In genomic region chr3:119937229-119937628, GRCh38 we compare ENCODE assay signal across 8 cellular contexts.
A peak's percentile ranks its signal among the peaks of the same experiment; 100 is the strongest.
DNase-seq lines count a peak whose midpoint lies in the region; ATAC-seq and TF ChIP-seq lines count a peak whose summit lies in the region.

No MANE protein-coding gene starts in this region.

- H3K27me3 Mint-ChIP-seq in MCF 10A (ENCODE audit: insufficient read depth, unreplicated experiment) = no peaks in the 10 kb centered on the region

- ATAC-seq in HG03432 (IDR thresholded peaks at IDR 0.05; ENCODE audit: unreplicated experiment) = peak; percentile 99

- TF ChIP-seq CTCF in foreskin fibroblast (IDR thresholded peaks at IDR 0.05; ENCODE audit: low read depth, low read length) (no peak), MCF 10A (IDR thresholded peaks at IDR 0.05; ENCODE audit: unreplicated experiment) (no peak)

- no peak overlapping the region for H3K27ac Mint-ChIP-seq in MCF 10A (ENCODE audit: low read depth, unreplicated experiment)

- POLR2A ChIA-PET in MCF 10A (lab: Yijun Ruan, JAX) = no interaction called here

- intact Hi-C loops in MCF 10A (cut with micrococcal nuclease) = no loop called here

- no TSS peak for BruUV-seq in MCF 10A (replicated peaks; lab: Mats Ljungman, UMichigan)

- no peak overlapping the region for H3K4me3 ChIP-seq in foreskin fibroblast (ENCODE audit: low read depth in 1 of 2, low read length in 2 of 2)

- H3K4me1 Mint-ChIP-seq in MCF 10A (ENCODE audit: insufficient read depth, unreplicated experiment) = peaks cover 22% of the 10 kb centered on the region

- no peaks in the 10 kb centered on the region for H3K9me3 Mint-ChIP-seq in MCF 10A (ENCODE audit: unreplicated experiment)

- H3K4me3 Mint-ChIP-seq in MCF 10A (ENCODE audit: unreplicated experiment) = no peak overlapping the region

- CTCF ChIA-PET in MCF 10A (lab: Yijun Ruan, JAX) = interaction anchor here (0.6 kb wide), 1 partner anchor 12 kb away, joined by 3 read pairs; no protein-coding TSS in a partner anchor

- peaks cover 13% of the 10 kb centered on the region for H3K36me3 Mint-ChIP-seq in MCF 10A (ENCODE audit: insufficient read depth, unreplicated experiment)

- peak; percentile 2 to 34 for DNase-seq in stimulated activated CD4-positive, alpha-beta T cell treated with anti-CD3 and anti-CD28 coated beads, Interleukin-12 subunit alpha, Interleukin-12 subunit beta, amount 100 ng/mL, for 24 hours (ENCODE audit: low read depth in 2 of 2)
- DNase-seq in stimulated activated CD4-positive, alpha-beta T cell treated with anti-CD3 and anti-CD28 coated beads, Interleukin-4, amount 100 ng/mL, for 1 hour = no peak
- peak; percentile 3 for DNase-seq in activated T-helper 9 cell treated with anti-CD3 and anti-CD28 coated beads, Interleukin-2, amount 50 U/mL, for 16 hours (ENCODE audit: low read depth)
- DNase-seq in stimulated activated CD8-positive, alpha-beta memory T cell treated with anti-CD3 and anti-CD28 coated beads, Interleukin-4, amount 100 ng/mL, for 24 hours (ENCODE audit: low read depth) = peak; percentile 27
- DNase-seq in foreskin fibroblast = no peak
- no peak for DNase-seq in kidney tubule cell (ENCODE audit: low spot score)
- DNase-seq in MCF 10A (ENCODE audit: unreplicated experiment) = no peak

Comparison
In these comparisons a context has a peak if more than half of its experiments do, and no peak if none do; other contexts are left out.
1. DNase-seq: peak in stimulated activated CD4-positive, alpha-beta T cell treated with anti-CD3 and anti-CD28 coated beads, Interleukin-12 subunit alpha, Interleukin-12 subunit beta, amount 100 ng/mL, for 24 hours (2 of 2), activated T-helper 9 cell treated with anti-CD3 and anti-CD28 coated beads, Interleukin-2, amount 50 U/mL, for 16 hours (single experiment) and stimulated activated CD8-positive, alpha-beta memory T cell treated with anti-CD3 and anti-CD28 coated beads, Interleukin-4, amount 100 ng/mL, for 24 hours (single experiment); none in stimulated activated CD4-positive, alpha-beta T cell treated with anti-CD3 and anti-CD28 coated beads, Interleukin-4, amount 100 ng/mL, for 1 hour (single experiment), foreskin fibroblast (0 of 2), kidney tubule cell (single experiment) and MCF 10A (single experiment).